Comparison of ENCODE assay signal across 20 cellular contexts in the genomic region with DNA sequence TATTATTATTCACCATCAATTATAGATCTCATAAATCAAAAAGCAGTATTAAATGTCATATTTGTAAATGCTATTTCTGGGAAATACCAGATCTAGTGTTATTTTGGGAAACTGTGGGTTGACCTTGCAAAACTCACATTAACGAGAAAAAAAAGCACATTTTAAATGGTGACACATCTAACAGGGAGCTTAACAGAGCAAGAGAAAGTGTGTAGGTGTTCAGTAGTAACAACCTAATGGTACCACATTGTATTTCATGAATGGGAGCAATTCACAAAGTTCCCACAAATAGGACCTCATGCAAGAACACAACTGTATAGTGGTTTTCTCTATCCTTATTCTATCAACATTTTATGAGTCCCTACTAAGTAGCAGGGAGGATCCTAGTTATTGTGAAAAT. TPM values are rescaled to one million over a fixed set of nuclear protein-coding genes. Genes with fewer than 3 reads are reported as not detected.
A peak's percentile ranks its signal among the peaks of the same experiment; 100 is the strongest.
DNase-seq lines count a peak whose midpoint lies in the region; ATAC-seq and TF ChIP-seq lines count a peak whose summit lies in the region.
"Had no signal": no experiment of that assay in that cellular context is flagged by ENCODE, and none has a peak within 500 bp of the region (broad histone marks: within the 10 kb centered on the region; RNA-seq: fewer than 3 reads in every experiment).

No MANE protein-coding gene starts in this region.

- H3K4me1 Mint-ChIP-seq in stimulated activated naive CD8-positive, alpha-beta T cell treated with anti-CD3 and anti-CD28 coated beads, Interleukin-15, amount 100 ng/mL, for 72 hours, result no peaks in the 10 kb centered on the region
- H3K4me1 Mint-ChIP-seq: GM23338 had no signal

- H3K4me3 Mint-ChIP-seq in stimulated activated naive CD8-positive, alpha-beta T cell treated with anti-CD3 and anti-CD28 coated beads, Interleukin-15, amount 100 ng/mL, for 72 hours, result no peak overlapping the region
- H3K4me3 Mint-ChIP-seq: CD8-positive, alpha-beta T cell; GM23338 had no signal

- H3K4me1 ChIP-seq in body of pancreas, result peaks cover 7% of the 10 kb centered on the region
- H3K4me1 ChIP-seq: BLaER1, SJCRH30 had no signal

- TF ChIP-seq POLR2A in body of pancreas (IDR thresholded peaks at IDR 0.05), result no peak

- intact Hi-C loops in body of pancreas (cut with DNase I), result no loop called here

- TF ChIP-seq CTCF in body of pancreas (IDR thresholded peaks at IDR 0.05), result no peak

- 62 to 72% methylated on average over 1 of the region's 1 CpG for WGBS in body of pancreas, 2 donors

- H3K27me3 Mint-ChIP-seq in stimulated activated naive CD8-positive, alpha-beta T cell treated with anti-CD3 and anti-CD28 coated beads, Interleukin-15, amount 100 ng/mL, for 72 hours, result no peaks in the 10 kb centered on the region

- no peak overlapping the region for H3K27ac ChIP-seq in body of pancreas
- H3K27ac ChIP-seq: BLaER1, HL-60, SJCRH30 had no signal

- H3K27me3 ChIP-seq in body of pancreas, result no peaks in the 10 kb centered on the region
- H3K27me3 ChIP-seq: BLaER1, SJCRH30 had no signal

- no peaks in the 10 kb centered on the region for H3K9me3 ChIP-seq in body of pancreas
- H3K9me3 ChIP-seq: BLaER1, SJCRH30 had no signal

- H3K9me3 Mint-ChIP-seq in stimulated activated naive CD8-positive, alpha-beta T cell treated with anti-CD3 and anti-CD28 coated beads, Interleukin-15, amount 100 ng/mL, for 72 hours, result no peaks in the 10 kb centered on the region
- H3K9me3 Mint-ChIP-seq: CD8-positive, alpha-beta T cell; GM23338 had no signal

- no peaks in the 10 kb centered on the region for H3K36me3 ChIP-seq in body of pancreas (replicated peaks in 1 of 2; ENCODE audit: insufficient read depth in 1 of 2, low read depth in 2 of 2)
- H3K36me3 ChIP-seq: BLaER1, SJCRH30 had no signal

- peak; percentile 42 for ATAC-seq in stimulated activated naive CD8-positive, alpha-beta T cell treated with anti-CD3 and anti-CD28 coated beads, Interleukin-15, Interleukin-2, amounts not matched to agents 100 U/mL and 50 U/mL, for 24 hours
- no peak for ATAC-seq in stimulated activated naive CD8-positive, alpha-beta T cell treated with anti-CD3 and anti-CD28 coated beads, Interleukin-15, amount 100 ng/mL, for 72 hours
- ATAC-seq in HG02610 (IDR thresholded peaks at IDR 0.05; ENCODE audit: unreplicated experiment), result peak; percentile 50
- no peak for ATAC-seq in body of pancreas
- ATAC-seq in left lobe of liver, result no peak
- ATAC-seq: CD8-positive, alpha-beta T cell; GM23338; HCT116; Panc1 had no signal

- no peak overlapping the region for H3K27ac Mint-ChIP-seq in stimulated activated naive CD8-positive, alpha-beta T cell treated with anti-CD3 and anti-CD28 coated beads, Interleukin-15, amount 100 ng/mL, for 72 hours
- H3K27ac Mint-ChIP-seq: CD8-positive, alpha-beta T cell; GM23338 had no signal

- no peak overlapping the region for H3K4me3 ChIP-seq in body of pancreas
- H3K4me3 ChIP-seq: BLaER1, GM23338, SJCRH30 had no signal

- no peak for DNase-seq in stimulated activated naive CD8-positive, alpha-beta T cell treated with anti-CD3 and anti-CD28 coated beads, Interleukin-15, Interleukin-2, amounts not matched to agents 100 U/mL and 50 U/mL, for 24 hours
- no peak for DNase-seq in stimulated activated naive CD8-positive, alpha-beta T cell treated with anti-CD3 and anti-CD28 coated beads, Interleukin-15, amount 100 ng/mL, for 72 hours
- peak; percentile 53 for DNase-seq in renal cortical epithelial cell (ENCODE audit: low read depth)
- no peak for DNase-seq in inferior parietal cortex (ENCODE audit: extremely low spot score)
- DNase-seq in body of pancreas, result no peak
- DNase-seq in left lobe of liver (ENCODE audit: low spot score), result no peak
- DNase-seq: CD8-positive, alpha-beta T cell; DMS53; EL; IMR-90; NCI-H1092 treated with DMSO at 0.1 percent for 48 hours; NCI-H1694; NCI-H2081 treated with DMSO at 0.1 percent for 48 hours; SJCRH30 had no signal

RNA-seq across cellular contexts. Expression of a gene that starts 26.2 kb away (rescaled TPM):
- total RNA-seq in renal cortical epithelial cell (41.8 and 97.6 TPM in 2 replicates), body of pancreas (10 to 100 TPM in 1 of 2 donors, 1 to 10 TPM in 1; 4.9 to 12.9 TPM), left lobe of liver (2.1 TPM)

Comparison
In these comparisons a context has a peak if more than half of its experiments do, and no peak if none do; other contexts are left out.
1. ATAC-seq: peak in stimulated activated naive CD8-positive, alpha-beta T cell treated with anti-CD3 and anti-CD28 coated beads, Interleukin-15, Interleukin-2, amounts not matched to agents 100 U/mL and 50 U/mL, for 24 hours (single experiment) and HG02610 (single experiment); none in stimulated activated naive CD8-positive, alpha-beta T cell treated with anti-CD3 and anti-CD28 coated beads, Interleukin-15, amount 100 ng/mL, for 72 hours (single experiment), body of pancreas (single experiment) and left lobe of liver (single experiment).